ENCODE assay signal across 8 cellular contexts in the genomic region with DNA sequence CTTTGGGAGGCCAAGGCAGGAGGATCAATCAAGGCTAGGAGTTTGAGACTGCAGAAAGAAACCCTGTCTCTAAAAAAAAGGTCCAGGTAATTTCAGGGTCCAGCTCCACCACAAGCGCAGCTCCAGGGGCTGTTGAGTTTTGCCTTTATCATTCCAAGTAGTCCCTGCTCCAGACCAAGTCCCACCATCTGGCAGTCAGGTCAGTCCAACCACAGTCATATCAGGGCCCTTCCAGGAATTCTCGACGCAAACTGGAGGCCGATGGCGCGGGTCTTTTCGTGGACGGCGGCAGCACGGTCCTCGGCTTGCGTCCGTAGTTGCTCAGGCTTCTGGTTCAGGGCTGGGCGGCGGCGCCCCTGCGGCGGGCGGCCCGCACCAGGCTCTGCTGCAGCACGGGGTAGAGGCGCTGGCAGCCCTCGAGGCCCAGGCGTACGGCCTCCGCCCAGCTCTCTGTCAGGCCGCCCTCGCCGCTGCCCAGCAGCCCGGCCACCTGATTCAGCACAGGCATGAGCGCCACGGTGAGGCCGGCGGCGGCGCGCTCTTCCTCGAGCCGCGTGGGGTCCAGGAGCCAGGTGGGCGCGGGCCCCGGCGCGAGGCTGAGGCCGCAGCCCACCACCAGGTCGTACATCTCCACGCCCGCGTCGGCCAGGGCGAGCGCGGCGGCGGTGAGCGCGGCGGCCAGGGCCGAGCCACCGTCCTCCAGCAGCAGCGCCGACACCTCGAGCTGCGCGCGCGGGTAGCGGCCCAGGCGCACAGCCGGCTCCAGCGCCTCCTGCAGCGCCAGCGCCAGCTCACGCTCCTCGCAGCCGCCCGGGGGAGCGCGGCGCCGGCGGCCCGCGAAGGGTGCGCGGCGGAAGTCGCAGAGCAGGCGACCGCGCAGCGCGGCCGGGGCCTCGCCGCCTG. TPM values are rescaled to one million over a fixed set of nuclear protein-coding genes. Genes with fewer than 3 reads are reported as not detected.
DNase-seq lines count a peak whose midpoint lies in the region; ATAC-seq, FAIRE-seq and TF ChIP-seq lines count a peak whose summit lies in the region.
"Had no signal": no experiment of that assay in that cellular context is flagged by ENCODE, and none has a peak within 500 bp of the region (broad histone marks: within the 10 kb centered on the region; RNA-seq: fewer than 3 reads in every experiment).

No MANE protein-coding gene starts in this region.

- peak overlapping the region; percentile 84 for H3K27ac Mint-ChIP-seq in activated CD8-positive, alpha-beta T cell treated with anti-CD3 and anti-CD28 coated beads, Interleukin-2, amount 10 ng/mL, durations not matched to agents 7 days and 5 days
- H3K27ac Mint-ChIP-seq in naive thymus-derived CD8-positive, alpha-beta T cell: peak overlapping the region; percentile 57 to 91 (median 87)

- 30% methylated on average over 1 of the region's 97 CpGs for WGBS in esophagus muscularis mucosa

- peaks cover 37% of the 10 kb centered on the region for H3K36me3 ChIP-seq in H7 (replicated peaks; ENCODE audit: control insufficient read depth, insufficient read depth, low read length)
- H3K36me3 ChIP-seq in esophagus muscularis mucosa: peaks cover 30 to 41% (median 40%) of the 10 kb centered on the region in 4 donors

- TF ChIP-seq EP300 in esophagus muscularis mucosa (IDR thresholded peaks at IDR 0.05): no peak

- no peaks in the 10 kb centered on the region for H3K27me3 Mint-ChIP-seq in activated CD8-positive, alpha-beta T cell treated with anti-CD3 and anti-CD28 coated beads, Interleukin-2, amount 10 ng/mL, durations not matched to agents 7 days and 5 days (ENCODE audit: low read depth)
- H3K27me3 Mint-ChIP-seq in naive thymus-derived CD8-positive, alpha-beta T cell: no peaks in the 10 kb centered on the region

- peaks cover 20 to 42% (median 33%) of the 10 kb centered on the region in 4 donors for H3K4me1 ChIP-seq in esophagus muscularis mucosa

- peak overlapping the region; percentile 75 for H3K4me3 ChIP-seq in H7 (ENCODE audit: insufficient read depth, low read depth, low read length)
- H3K4me3 ChIP-seq in esophagus muscularis mucosa: peak overlapping the region; percentile 69 to 92 (median 83)

- peaks cover 21% of the 10 kb centered on the region for H3K4me1 Mint-ChIP-seq in activated CD8-positive, alpha-beta T cell treated with anti-CD3 and anti-CD28 coated beads, Interleukin-2, amount 10 ng/mL, durations not matched to agents 7 days and 5 days (ENCODE audit: low read depth)
- peaks cover 4 to 36% (median 18%) of the 10 kb centered on the region in 4 donors for H3K4me1 Mint-ChIP-seq in naive thymus-derived CD8-positive, alpha-beta T cell

- FAIRE-seq in urothelium cell line (lab: Jason Lieb, UNC): no peak
- FAIRE-seq: islet of Langerhans had no signal

- H3K27ac ChIP-seq in esophagus muscularis mucosa (replicated peaks in 1 of 4): peak overlapping the region; percentile 84 to 94 (median 92)

- intact Hi-C loops in esophagus muscularis mucosa (cut with DNase I): loop anchor here (10.0 kb wide), 1 partner anchor 86 kb away; no protein-coding TSS in a partner anchor

- TF ChIP-seq POLR2A in esophagus muscularis mucosa (IDR thresholded peaks at IDR 0.05; ENCODE audit: low read depth): no peak

- CTCF ChIA-PET in activated CD8-positive, alpha-beta T cell treated with anti-CD3 and anti-CD28 coated beads, Interleukin-2, amount 10 ng/mL, durations not matched to agents 7 days and 5 days (lab: Charles Lee): interaction anchor here (0.6 to 6.0 kb wide), 16 partner anchors 9 to 487 kb away, joined by 3 to 50 read pairs (median 4); a partner anchor contains a TSS

- no peaks in the 10 kb centered on the region for H3K27me3 ChIP-seq in H7 (ENCODE audit: control insufficient read depth, insufficient read depth, low read length)
- H3K27me3 ChIP-seq in esophagus muscularis mucosa: no peaks in the 10 kb centered on the region

- H3K9me3 Mint-ChIP-seq in activated CD8-positive, alpha-beta T cell treated with anti-CD3 and anti-CD28 coated beads, Interleukin-2, amount 10 ng/mL, durations not matched to agents 7 days and 5 days (ENCODE audit: insufficient read depth): no peaks in the 10 kb centered on the region
- H3K9me3 Mint-ChIP-seq in naive thymus-derived CD8-positive, alpha-beta T cell: no peaks in the 10 kb centered on the region

- H3K36me3 Mint-ChIP-seq in activated CD8-positive, alpha-beta T cell treated with anti-CD3 and anti-CD28 coated beads, Interleukin-2, amount 10 ng/mL, durations not matched to agents 7 days and 5 days (ENCODE audit: low read depth): peaks cover 47% of the 10 kb centered on the region
- H3K36me3 Mint-ChIP-seq in naive thymus-derived CD8-positive, alpha-beta T cell: peaks cover 0 to 38% (median 3%) of the 10 kb centered on the region in 3 donors

- POLR2A ChIA-PET in activated CD8-positive, alpha-beta T cell treated with anti-CD3 and anti-CD28 coated beads, Interleukin-2, amount 10 ng/mL, durations not matched to agents 7 days and 5 days (lab: Charles Lee): interaction anchor here (0.6 to 3.2 kb wide), 10 partner anchors 16 to 274 kb away, joined by 3 to 17 read pairs (median 3); a partner anchor contains a TSS
- POLR2A ChIA-PET in naive thymus-derived CD8-positive, alpha-beta T cell (lab: Charles Lee): interaction anchor here (0.6 to 2.4 kb wide), 10 partner anchors 9 to 1376 kb away, joined by 3 to 10 read pairs (median 4); a partner anchor contains a TSS

- H3K9me3 ChIP-seq in esophagus muscularis mucosa: no peaks in the 10 kb centered on the region

- ATAC-seq in GM18498 (IDR thresholded peaks at IDR 0.05; ENCODE audit: unreplicated experiment): peak; percentile 52
- peak; percentile 69 for ATAC-seq in activated CD8-positive, alpha-beta T cell treated with anti-CD3 and anti-CD28 coated beads, Interleukin-2, amount 10 ng/mL, durations not matched to agents 7 days and 5 days
- ATAC-seq in naive thymus-derived CD8-positive, alpha-beta T cell: peak; percentile 56 to 61

- H3K4me3 Mint-ChIP-seq in activated CD8-positive, alpha-beta T cell treated with anti-CD3 and anti-CD28 coated beads, Interleukin-2, amount 10 ng/mL, durations not matched to agents 7 days and 5 days: peak overlapping the region; percentile 82
- H3K4me3 Mint-ChIP-seq in naive thymus-derived CD8-positive, alpha-beta T cell: peak overlapping the region; percentile 76 to 88 (median 81)

- DNase-seq in H7: peak; percentile 83
- peak; percentile 32 to 39 for DNase-seq in Kasumi-1 (lab: John Stamatoyannopoulos, UW)
- peak; percentile 50 for DNase-seq in activated CD8-positive, alpha-beta T cell treated with anti-CD3 and anti-CD28 coated beads, Interleukin-2, amount 10 ng/mL, durations not matched to agents 7 days and 5 days
- no peak for DNase-seq in esophagus muscularis mucosa (ENCODE audit: extremely low spot score)
- DNase-seq in naive thymus-derived CD8-positive, alpha-beta T cell: peak in 7 of 10 donors; percentile 16 to 66 (median 27)
- peak; percentile 41 for DNase-seq in urothelium cell line (ENCODE audit: low spot score)

- TF ChIP-seq CTCF in esophagus muscularis mucosa (IDR thresholded peaks at IDR 0.05): no peak

RNA-seq across cellular contexts. Expression of a gene that starts 0.7 kb away (rescaled TPM):
- 17.6 and 18.4 TPM in 2 replicates for total RNA-seq in H7 (2014; rRNA removed; shearing (Covaris generic))
- 10 to 100 TPM; 27.6 to 28.5 TPM for total RNA-seq in activated CD8-positive, alpha-beta T cell treated with anti-CD3 and anti-CD28 coated beads, Interleukin-2, amount 10 ng/mL, durations not matched to agents 7 days and 5 days
- 10 to 100 TPM; 17.0 to 38.0 (median 30.6) TPM for total RNA-seq in esophagus muscularis mucosa
- total RNA-seq in naive thymus-derived CD8-positive, alpha-beta T cell: 10 to 100 TPM; 38.7 to 39.3 TPM
- polyA plus RNA-seq in naive thymus-derived CD8-positive, alpha-beta T cell: 10 to 100 TPM in 2 of 3 donors, 1 to 10 TPM in 1; 8.0 to 18.0 (median 16.5) TPM

RNA-seq across cellular contexts. Expression of a gene that starts 38.3 kb away (rescaled TPM):
- total RNA-seq in H7 (2014; rRNA removed; shearing (Covaris generic)): 149 and 178 TPM in 2 replicates
- total RNA-seq in activated CD8-positive, alpha-beta T cell treated with anti-CD3 and anti-CD28 coated beads, Interleukin-2, amount 10 ng/mL, durations not matched to agents 7 days and 5 days: 100 to 1,000 TPM in 1 of 2 experiments, 10 to 100 TPM in 1; 98.5 to 103 TPM
- total RNA-seq in esophagus muscularis mucosa: 100 to 1,000 TPM in 1 of 4 donors, 10 to 100 TPM in 3; 67.1 to 101 (median 87.2) TPM
- total RNA-seq in naive thymus-derived CD8-positive, alpha-beta T cell: 100 to 1,000 TPM; 140 to 144 TPM
- polyA plus RNA-seq in naive thymus-derived CD8-positive, alpha-beta T cell: 10 to 100 TPM; 22.9 to 45.6 (median 37.8) TPM

RNA-seq across cellular contexts. Expression of a gene that starts 48.0 kb away (rescaled TPM):
- total RNA-seq in H7 (2014; rRNA removed; shearing (Covaris generic)): 23.5 and 28.0 TPM in 2 replicates
- 10 to 100 TPM; 28.8 to 32.6 TPM for total RNA-seq in activated CD8-positive, alpha-beta T cell treated with anti-CD3 and anti-CD28 coated beads, Interleukin-2, amount 10 ng/mL, durations not matched to agents 7 days and 5 days
- 10 to 100 TPM; 36.1 to 48.7 (median 41.1) TPM for total RNA-seq in esophagus muscularis mucosa
- total RNA-seq in naive thymus-derived CD8-positive, alpha-beta T cell: 10 to 100 TPM; 33.7 to 37.9 TPM
- 10 to 100 TPM; 34.5 to 48.2 (median 40.0) TPM for polyA plus RNA-seq in naive thymus-derived CD8-positive, alpha-beta T cell
